1 cellular context compared by ENCODE assay signal in the genomic region with DNA sequence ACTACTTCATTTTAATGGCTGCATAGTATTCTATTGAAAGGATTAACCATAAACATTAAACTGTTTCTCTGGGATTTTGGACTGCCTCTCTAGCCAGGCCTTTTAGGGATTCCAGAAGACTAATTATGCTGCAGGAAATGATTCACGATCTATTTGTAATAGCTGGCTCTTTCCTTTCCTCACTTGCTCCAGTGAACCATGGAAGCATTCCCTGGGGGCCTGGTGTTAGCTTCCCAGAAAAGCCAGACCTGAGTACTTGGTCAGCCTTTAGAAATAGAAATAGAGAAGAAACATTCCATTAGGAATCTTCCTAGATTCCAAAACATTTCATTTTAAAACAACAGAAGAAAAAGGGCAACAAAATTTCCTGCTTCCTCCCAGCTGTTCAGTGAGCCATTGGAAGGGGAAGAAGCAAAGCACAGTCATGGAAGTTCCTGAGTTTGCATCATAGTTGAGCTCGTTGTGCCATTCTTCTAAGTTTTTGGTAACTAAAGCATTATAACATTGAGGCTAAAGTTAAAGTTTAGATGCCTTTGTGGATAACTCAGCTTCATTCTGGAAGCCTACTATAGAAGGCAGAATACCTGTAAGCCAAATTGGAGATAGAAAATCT.
TF ChIP-seq lines count a peak whose summit lies in the region.

No MANE protein-coding gene starts in this region.

TF ChIP-seq in SK-N-SH, 30 proteins besides CTCF, POLR2A, EP300 and RAD21 (continued from another document):
- TF ChIP-seq, protein P1, sequence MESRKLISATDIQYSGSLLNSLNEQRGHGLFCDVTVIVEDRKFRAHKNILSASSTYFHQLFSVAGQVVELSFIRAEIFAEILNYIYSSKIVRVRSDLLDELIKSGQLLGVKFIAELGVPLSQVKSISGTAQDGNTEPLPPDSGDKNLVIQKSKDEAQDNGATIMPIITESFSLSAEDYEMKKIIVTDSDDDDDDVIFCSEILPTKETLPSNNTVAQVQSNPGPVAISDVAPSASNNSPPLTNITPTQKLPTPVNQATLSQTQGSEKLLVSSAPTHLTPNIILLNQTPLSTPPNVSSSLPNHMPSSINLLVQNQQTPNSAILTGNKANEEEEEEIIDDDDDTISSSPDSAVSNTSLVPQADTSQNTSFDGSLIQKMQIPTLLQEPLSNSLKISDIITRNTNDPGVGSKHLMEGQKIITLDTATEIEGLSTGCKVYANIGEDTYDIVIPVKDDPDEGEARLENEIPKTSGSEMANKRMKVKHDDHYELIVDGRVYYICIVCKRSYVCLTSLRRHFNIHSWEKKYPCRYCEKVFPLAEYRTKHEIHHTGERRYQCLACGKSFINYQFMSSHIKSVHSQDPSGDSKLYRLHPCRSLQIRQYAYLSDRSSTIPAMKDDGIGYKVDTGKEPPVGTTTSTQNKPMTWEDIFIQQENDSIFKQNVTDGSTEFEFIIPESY (IDR thresholded peaks at IDR 0.05; ENCODE audit: borderline replicate concordance, low read depth), result no peak
- TF ChIP-seq MEF2A (IDR thresholded peaks at IDR 0.05; ENCODE audit: borderline replicate concordance, low read depth) (no peak), POLR2AphosphoS5 (IDR thresholded peaks at IDR 0.05; ENCODE audit: low read depth, low read length) (no peak)
- TF ChIP-seq, protein P2, sequence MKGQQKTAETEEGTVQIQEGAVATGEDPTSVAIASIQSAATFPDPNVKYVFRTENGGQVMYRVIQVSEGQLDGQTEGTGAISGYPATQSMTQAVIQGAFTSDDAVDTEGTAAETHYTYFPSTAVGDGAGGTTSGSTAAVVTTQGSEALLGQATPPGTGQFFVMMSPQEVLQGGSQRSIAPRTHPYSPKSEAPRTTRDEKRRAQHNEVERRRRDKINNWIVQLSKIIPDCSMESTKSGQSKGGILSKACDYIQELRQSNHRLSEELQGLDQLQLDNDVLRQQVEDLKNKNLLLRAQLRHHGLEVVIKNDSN (IDR thresholded peaks at IDR 0.05; ENCODE audit: borderline replicate concordance, low read depth), result no peak
- TF ChIP-seq, protein P3, sequence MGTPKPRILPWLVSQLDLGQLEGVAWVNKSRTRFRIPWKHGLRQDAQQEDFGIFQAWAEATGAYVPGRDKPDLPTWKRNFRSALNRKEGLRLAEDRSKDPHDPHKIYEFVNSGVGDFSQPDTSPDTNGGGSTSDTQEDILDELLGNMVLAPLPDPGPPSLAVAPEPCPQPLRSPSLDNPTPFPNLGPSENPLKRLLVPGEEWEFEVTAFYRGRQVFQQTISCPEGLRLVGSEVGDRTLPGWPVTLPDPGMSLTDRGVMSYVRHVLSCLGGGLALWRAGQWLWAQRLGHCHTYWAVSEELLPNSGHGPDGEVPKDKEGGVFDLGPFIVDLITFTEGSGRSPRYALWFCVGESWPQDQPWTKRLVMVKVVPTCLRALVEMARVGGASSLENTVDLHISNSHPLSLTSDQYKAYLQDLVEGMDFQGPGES (IDR thresholded peaks at IDR 0.05; ENCODE audit: low read depth, low read length), result no peak
- TF ChIP-seq, protein P4, sequence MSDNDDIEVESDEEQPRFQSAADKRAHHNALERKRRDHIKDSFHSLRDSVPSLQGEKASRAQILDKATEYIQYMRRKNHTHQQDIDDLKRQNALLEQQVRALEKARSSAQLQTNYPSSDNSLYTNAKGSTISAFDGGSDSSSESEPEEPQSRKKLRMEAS (IDR thresholded peaks at IDR 0.05; ENCODE audit: low read depth), result no peak
